Comparison of ENCODE assay signal across 1 cellular context in the genomic region with DNA sequence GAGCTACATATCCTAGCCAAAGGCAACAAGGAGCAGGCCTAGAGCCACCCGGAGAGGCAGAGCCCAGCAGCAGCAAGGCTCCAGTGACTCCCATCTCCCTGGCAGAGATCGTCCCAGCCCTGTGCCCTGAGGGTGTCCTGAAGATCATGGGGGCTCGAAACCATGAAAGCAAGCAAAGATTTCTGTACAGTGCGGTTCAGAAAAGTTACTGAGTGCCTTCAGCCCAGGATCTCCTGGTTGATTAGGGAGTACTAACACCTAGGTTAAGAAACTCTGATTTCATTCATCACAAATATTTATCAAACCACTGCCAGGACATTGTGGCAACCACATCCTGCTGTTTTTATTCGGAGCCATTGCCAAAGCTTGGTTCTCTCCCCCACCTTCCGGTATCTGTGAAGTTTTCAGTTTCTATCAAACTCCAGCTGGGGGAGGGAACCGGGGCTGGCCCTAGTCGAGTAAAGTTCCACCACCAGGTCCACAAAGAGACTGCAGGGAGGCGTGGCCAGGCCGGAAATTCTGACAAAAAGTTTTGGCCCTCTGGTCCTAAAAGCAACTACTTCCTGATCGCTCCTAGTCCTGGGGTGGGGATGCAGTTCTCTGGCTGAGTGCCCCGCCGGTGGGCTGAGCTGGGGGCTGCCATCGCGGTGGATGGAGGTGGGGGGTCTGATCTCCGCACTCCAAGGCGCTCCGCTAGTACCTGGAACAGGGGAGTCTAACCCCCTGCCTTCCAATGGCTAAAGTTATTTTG.
TF ChIP-seq lines count a peak whose summit lies in the region.

No MANE protein-coding gene starts in this region.

TF ChIP-seq in GM12878, 131 proteins besides CTCF, POLR2A, EP300 and RAD21 (continued from another document and continues in another):
- no peak for TF ChIP-seq ZNF592 (IDR thresholded peaks at IDR 0.05)
- TF ChIP-seq CBFB (IDR thresholded peaks at IDR 0.05; ENCODE audit: low read depth), result peak; percentile 84
- TF ChIP-seq KDM1A (IDR thresholded peaks at IDR 0.05; ENCODE audit: borderline replicate concordance), result no peak
- peak; percentile 89 for TF ChIP-seq POLR2AphosphoS5 (IDR thresholded peaks at IDR 0.05; ENCODE audit: low read length)
- no peak for TF ChIP-seq STAT1 (conservative IDR thresholded peaks at IDR 0.05)
- TF ChIP-seq, protein P1, sequence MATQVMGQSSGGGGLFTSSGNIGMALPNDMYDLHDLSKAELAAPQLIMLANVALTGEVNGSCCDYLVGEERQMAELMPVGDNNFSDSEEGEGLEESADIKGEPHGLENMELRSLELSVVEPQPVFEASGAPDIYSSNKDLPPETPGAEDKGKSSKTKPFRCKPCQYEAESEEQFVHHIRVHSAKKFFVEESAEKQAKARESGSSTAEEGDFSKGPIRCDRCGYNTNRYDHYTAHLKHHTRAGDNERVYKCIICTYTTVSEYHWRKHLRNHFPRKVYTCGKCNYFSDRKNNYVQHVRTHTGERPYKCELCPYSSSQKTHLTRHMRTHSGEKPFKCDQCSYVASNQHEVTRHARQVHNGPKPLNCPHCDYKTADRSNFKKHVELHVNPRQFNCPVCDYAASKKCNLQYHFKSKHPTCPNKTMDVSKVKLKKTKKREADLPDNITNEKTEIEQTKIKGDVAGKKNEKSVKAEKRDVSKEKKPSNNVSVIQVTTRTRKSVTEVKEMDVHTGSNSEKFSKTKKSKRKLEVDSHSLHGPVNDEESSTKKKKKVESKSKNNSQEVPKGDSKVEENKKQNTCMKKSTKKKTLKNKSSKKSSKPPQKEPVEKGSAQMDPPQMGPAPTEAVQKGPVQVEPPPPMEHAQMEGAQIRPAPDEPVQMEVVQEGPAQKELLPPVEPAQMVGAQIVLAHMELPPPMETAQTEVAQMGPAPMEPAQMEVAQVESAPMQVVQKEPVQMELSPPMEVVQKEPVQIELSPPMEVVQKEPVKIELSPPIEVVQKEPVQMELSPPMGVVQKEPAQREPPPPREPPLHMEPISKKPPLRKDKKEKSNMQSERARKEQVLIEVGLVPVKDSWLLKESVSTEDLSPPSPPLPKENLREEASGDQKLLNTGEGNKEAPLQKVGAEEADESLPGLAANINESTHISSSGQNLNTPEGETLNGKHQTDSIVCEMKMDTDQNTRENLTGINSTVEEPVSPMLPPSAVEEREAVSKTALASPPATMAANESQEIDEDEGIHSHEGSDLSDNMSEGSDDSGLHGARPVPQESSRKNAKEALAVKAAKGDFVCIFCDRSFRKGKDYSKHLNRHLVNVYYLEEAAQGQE (IDR thresholded peaks at IDR 0.05; ENCODE audit: low read depth, low read length), result no peak
- TF ChIP-seq PAX8 (IDR thresholded peaks at IDR 0.05), result no peak
- TF ChIP-seq FOXK2 (IDR thresholded peaks at IDR 0.05), result no peak
- TF ChIP-seq GABPA (IDR thresholded peaks at IDR 0.05; ENCODE audit: low read depth), result peak; percentile 73; the same call in 1 of the 2 replicates
- TF ChIP-seq, protein P2, sequence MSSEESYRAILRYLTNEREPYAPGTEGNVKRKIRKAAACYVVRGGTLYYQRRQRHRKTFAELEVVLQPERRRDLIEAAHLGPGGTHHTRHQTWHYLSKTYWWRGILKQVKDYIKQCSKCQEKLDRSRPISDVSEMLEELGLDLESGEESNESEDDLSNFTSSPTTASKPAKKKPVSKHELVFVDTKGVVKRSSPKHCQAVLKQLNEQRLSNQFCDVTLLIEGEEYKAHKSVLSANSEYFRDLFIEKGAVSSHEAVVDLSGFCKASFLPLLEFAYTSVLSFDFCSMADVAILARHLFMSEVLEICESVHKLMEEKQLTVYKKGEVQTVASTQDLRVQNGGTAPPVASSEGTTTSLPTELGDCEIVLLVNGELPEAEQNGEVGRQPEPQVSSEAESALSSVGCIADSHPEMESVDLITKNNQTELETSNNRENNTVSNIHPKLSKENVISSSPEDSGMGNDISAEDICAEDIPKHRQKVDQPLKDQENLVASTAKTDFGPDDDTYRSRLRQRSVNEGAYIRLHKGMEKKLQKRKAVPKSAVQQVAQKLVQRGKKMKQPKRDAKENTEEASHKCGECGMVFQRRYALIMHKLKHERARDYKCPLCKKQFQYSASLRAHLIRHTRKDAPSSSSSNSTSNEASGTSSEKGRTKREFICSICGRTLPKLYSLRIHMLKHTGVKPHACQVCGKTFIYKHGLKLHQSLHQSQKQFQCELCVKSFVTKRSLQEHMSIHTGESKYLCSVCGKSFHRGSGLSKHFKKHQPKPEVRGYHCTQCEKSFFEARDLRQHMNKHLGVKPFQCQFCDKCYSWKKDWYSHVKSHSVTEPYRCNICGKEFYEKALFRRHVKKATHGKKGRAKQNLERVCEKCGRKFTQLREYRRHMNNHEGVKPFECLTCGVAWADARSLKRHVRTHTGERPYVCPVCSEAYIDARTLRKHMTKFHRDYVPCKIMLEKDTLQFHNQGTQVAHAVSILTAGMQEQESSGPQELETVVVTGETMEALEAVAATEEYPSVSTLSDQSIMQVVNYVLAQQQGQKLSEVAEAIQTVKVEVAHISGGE (CRISPR knock-in tag; IDR thresholded peaks at IDR 0.05), result no peak
- TF ChIP-seq, protein P3, sequence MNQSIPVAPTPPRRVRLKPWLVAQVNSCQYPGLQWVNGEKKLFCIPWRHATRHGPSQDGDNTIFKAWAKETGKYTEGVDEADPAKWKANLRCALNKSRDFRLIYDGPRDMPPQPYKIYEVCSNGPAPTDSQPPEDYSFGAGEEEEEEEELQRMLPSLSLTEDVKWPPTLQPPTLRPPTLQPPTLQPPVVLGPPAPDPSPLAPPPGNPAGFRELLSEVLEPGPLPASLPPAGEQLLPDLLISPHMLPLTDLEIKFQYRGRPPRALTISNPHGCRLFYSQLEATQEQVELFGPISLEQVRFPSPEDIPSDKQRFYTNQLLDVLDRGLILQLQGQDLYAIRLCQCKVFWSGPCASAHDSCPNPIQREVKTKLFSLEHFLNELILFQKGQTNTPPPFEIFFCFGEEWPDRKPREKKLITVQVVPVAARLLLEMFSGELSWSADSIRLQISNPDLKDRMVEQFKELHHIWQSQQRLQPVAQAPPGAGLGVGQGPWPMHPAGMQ (IDR thresholded peaks at IDR 0.05; ENCODE audit: borderline replicate concordance), result no peak
- TF ChIP-seq CUX1 (IDR thresholded peaks at IDR 0.05; ENCODE audit: insufficient replicate concordance, low read depth, low read length), result no peak
- TF ChIP-seq, protein P4, sequence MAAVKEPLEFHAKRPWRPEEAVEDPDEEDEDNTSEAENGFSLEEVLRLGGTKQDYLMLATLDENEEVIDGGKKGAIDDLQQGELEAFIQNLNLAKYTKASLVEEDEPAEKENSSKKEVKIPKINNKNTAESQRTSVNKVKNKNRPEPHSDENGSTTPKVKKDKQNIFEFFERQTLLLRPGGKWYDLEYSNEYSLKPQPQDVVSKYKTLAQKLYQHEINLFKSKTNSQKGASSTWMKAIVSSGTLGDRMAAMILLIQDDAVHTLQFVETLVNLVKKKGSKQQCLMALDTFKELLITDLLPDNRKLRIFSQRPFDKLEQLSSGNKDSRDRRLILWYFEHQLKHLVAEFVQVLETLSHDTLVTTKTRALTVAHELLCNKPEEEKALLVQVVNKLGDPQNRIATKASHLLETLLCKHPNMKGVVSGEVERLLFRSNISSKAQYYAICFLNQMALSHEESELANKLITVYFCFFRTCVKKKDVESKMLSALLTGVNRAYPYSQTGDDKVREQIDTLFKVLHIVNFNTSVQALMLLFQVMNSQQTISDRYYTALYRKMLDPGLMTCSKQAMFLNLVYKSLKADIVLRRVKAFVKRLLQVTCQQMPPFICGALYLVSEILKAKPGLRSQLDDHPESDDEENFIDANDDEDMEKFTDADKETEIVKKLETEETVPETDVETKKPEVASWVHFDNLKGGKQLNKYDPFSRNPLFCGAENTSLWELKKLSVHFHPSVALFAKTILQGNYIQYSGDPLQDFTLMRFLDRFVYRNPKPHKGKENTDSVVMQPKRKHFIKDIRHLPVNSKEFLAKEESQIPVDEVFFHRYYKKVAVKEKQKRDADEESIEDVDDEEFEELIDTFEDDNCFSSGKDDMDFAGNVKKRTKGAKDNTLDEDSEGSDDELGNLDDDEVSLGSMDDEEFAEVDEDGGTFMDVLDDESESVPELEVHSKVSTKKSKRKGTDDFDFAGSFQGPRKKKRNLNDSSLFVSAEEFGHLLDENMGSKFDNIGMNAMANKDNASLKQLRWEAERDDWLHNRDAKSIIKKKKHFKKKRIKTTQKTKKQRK (IDR thresholded peaks at IDR 0.05; ENCODE audit: low read depth, low read length), result no peak
- TF ChIP-seq NFIC (IDR thresholded peaks at IDR 0.05; ENCODE audit: low read depth, low read length), result peak; percentile 78; the same call in 1 of the 2 replicates
- no peak for TF ChIP-seq FOS (IDR thresholded peaks at IDR 0.05; ENCODE audit: borderline replicate concordance, extremely low read depth, insufficient read length)
- TF ChIP-seq ATF7 (IDR thresholded peaks at IDR 0.05; ENCODE audit: low read depth), result peak; percentile 66
- peak; percentile 60; the same call in 1 of the 2 replicates for TF ChIP-seq RELB (IDR thresholded peaks at IDR 0.05; ENCODE audit: low read depth)
- TF ChIP-seq CEBPB (IDR thresholded peaks at IDR 0.05; ENCODE audit: borderline replicate concordance in 1 of 2, low read depth in 2 of 2, low read length in 2 of 2), result no peak
- 0 out of 2 replicates have a peak, but pooled peaks have one; percentile 17 for TF ChIP-seq IRF4 (IDR thresholded peaks at IDR 0.05; ENCODE audit: low read depth, low read length)
- TF ChIP-seq SMAD1 (IDR thresholded peaks at IDR 0.05; ENCODE audit: low read depth, partially characterized antibody), result no peak
